ENCODE assay signal across 28 cellular contexts in genomic region chr14:65000868-65001600, GRCh38. TPM values are rescaled to one million over a fixed set of nuclear protein-coding genes. Genes with fewer than 3 reads are reported as not detected.
DNase-seq lines count a peak whose midpoint lies in the region; TF ChIP-seq lines count a peak whose summit lies in the region.
"Had no signal": no experiment of that assay in that cellular context is flagged by ENCODE, and none has a peak within 500 bp of the region (broad histone marks: within the 10 kb centered on the region; RNA-seq: fewer than 3 reads in every experiment).

No MANE protein-coding gene starts in this region.

- BruUV-seq in PC-9 (replicated peaks; lab: Mats Ljungman, UMichigan) = no TSS peak

- H3K9me2 ChIP-seq in GM23248 (ENCODE audit: insufficient read depth) (no peaks in the 10 kb centered on the region), PC-9 (ENCODE audit: insufficient read depth) (no peaks in the 10 kb centered on the region)

- peak overlapping the region; percentile 73 for H3K27ac Mint-ChIP-seq in osteocyte (ENCODE audit: unreplicated experiment)
- H3K27ac Mint-ChIP-seq: activated naive CD8-positive, alpha-beta T cell treated with anti-CD3 and anti-CD28 coated beads, Interleukin-2, amount 50 U/mL, for 24 hours; CD4-positive, alpha-beta T cell; progenitor cell of endocrine pancreas; T-cell had no signal

- H4K20me1 ChIP-seq in GM23248 (ENCODE audit: insufficient read depth) = no peaks in the 10 kb centered on the region
- H4K20me1 ChIP-seq in PC-9 (ENCODE audit: insufficient read depth) = no peaks in the 10 kb centered on the region

- H2AFZ ChIP-seq in GM23248 (no peak overlapping the region), PC-9 (no peak overlapping the region)

- WGBS in GM23248 (ENCODE audit: low coverage in 1 of 2, low lambda C conversion rate in 2 of 2, missing lambda C conversion rate in 2 of 2), 2 experiments = 83 to 85% methylated on average over 7 of the region's 7 CpGs

- CTCF ChIA-PET in PC-9 (lab: Charles Lee) = interaction anchor here (0.5 to 3.8 kb wide), 4 partner anchors 12 to 590 kb away, joined by 3 to 29 read pairs (median 5); no protein-coding TSS in a partner anchor

- peaks cover 58% of the 10 kb centered on the region for H3K4me1 ChIP-seq in GM23248 (ENCODE audit: insufficient read depth)
- peaks cover 60% of the 10 kb centered on the region for H3K4me1 ChIP-seq in PC-9 (replicated peaks; ENCODE audit: insufficient read depth)
- H3K4me1 ChIP-seq: transverse colon had no signal

- peaks cover 7% of the 10 kb centered on the region for H3K36me3 Mint-ChIP-seq in osteocyte (ENCODE audit: unreplicated experiment)

- intact Hi-C loops in PC-9 (cut with micrococcal nuclease; ENCODE audit: unreplicated experiment) = no loop called here

- H3K79me2 ChIP-seq in GM23248 (ENCODE audit: insufficient read depth) (peaks cover 59% of the 10 kb centered on the region), PC-9 (ENCODE audit: low read depth) (peaks cover 46% of the 10 kb centered on the region)

- H3K27ac ChIP-seq in GM23248 = peak overlapping the region; percentile 26; the same call in 1 of the 2 replicates
- H3K27ac ChIP-seq in PC-9 = peak overlapping the region; percentile 6; the same call in 1 of the 2 replicates
- H3K27ac ChIP-seq: transverse colon had no signal

- H3K27me3 ChIP-seq in GM23248 (replicated peaks; ENCODE audit: insufficient read depth) (no peaks in the 10 kb centered on the region), PC-9 (ENCODE audit: insufficient read depth, low read depth) (no peaks in the 10 kb centered on the region)
- H3K27me3 ChIP-seq: heart right ventricle, sigmoid colon, transverse colon had no signal

- H3K27me3 Mint-ChIP-seq in osteocyte (ENCODE audit: unreplicated experiment) = no peaks in the 10 kb centered on the region
- H3K27me3 Mint-ChIP-seq: activated naive CD8-positive, alpha-beta T cell treated with anti-CD3 and anti-CD28 coated beads, Interleukin-2, amount 50 U/mL, for 24 hours; CD4-positive, alpha-beta T cell; progenitor cell of endocrine pancreas; T-cell had no signal

- peak overlapping the region; percentile 20 for H3K4me2 ChIP-seq in GM23248 (ENCODE audit: unreplicated experiment)
- no peak overlapping the region for H3K4me2 ChIP-seq in PC-9

- H3K4me3 ChIP-seq in GM23248 = no peak overlapping the region
- H3K4me3 ChIP-seq in PC-9 = no peak overlapping the region
- H3K4me3 ChIP-seq: heart right ventricle, sigmoid colon, transverse colon had no signal

- no peak overlapping the region for H3K4me3 Mint-ChIP-seq in osteocyte (ENCODE audit: unreplicated experiment)
- H3K4me3 Mint-ChIP-seq: activated naive CD8-positive, alpha-beta T cell treated with anti-CD3 and anti-CD28 coated beads, Interleukin-2, amount 50 U/mL, for 24 hours; CD4-positive, alpha-beta T cell; T-cell had no signal

- H3F3A ChIP-seq in GM23248 (ENCODE audit: insufficient read depth) (peaks cover 28% of the 10 kb centered on the region), PC-9 (ENCODE audit: insufficient read depth, low read depth) (peaks cover 33% of the 10 kb centered on the region)

- in situ Hi-C loops in GM23248 (cut with MboI) = no loop called here

- peaks cover 34% of the 10 kb centered on the region for H3K4me1 Mint-ChIP-seq in osteocyte (ENCODE audit: unreplicated experiment)

- H3K9me3 ChIP-seq in GM23248 (ENCODE audit: low read depth) (no peaks in the 10 kb centered on the region), PC-9 (ENCODE audit: insufficient read depth, low read depth) (no peaks in the 10 kb centered on the region)
- H3K9me3 ChIP-seq: heart right ventricle, sigmoid colon, transverse colon had no signal

- no peaks in the 10 kb centered on the region; the same call in 1 of the 2 replicates for H3K36me3 ChIP-seq in GM23248 (ENCODE audit: low read depth)
- H3K36me3 ChIP-seq in PC-9 (ENCODE audit: low read depth) = no peaks in the 10 kb centered on the region
- H3K36me3 ChIP-seq: sigmoid colon, transverse colon had no signal

- DNase-seq in GM23248 (peak; percentile 38), PC-9 (no peak), dedifferentiated amniotic fluid mesenchymal stem cell (ENCODE audit: extremely low spot score) (peak; percentile 64), osteocyte (ENCODE audit: extremely low spot score, unreplicated experiment) (no peak), germinal center (ENCODE audit: low spot score) (no peak), SHP77 treated with DMSO at 0.1 percent for 48 hours (lab: John Stamatoyannopoulos, UW) (no peak), NCI-H510A treated with DMSO at 0.1 percent for 48 hours (lab: John Stamatoyannopoulos, UW) (no peak), SIG-M5 (lab: John Stamatoyannopoulos, UW) (no peak)
- DNase-seq: activated CD4-positive, alpha-beta T cell treated with anti-CD3 and anti-CD28 coated beads, Interleukin-2, amount 50 U/mL, for 48 hours; activated gamma-delta T cell; activated naive CD8-positive, alpha-beta T cell treated with anti-CD3 and anti-CD28 coated beads, Interleukin-2, amount 50 U/mL, for 24 hours; activated T-cell treated with anti-CD3 and anti-CD28 coated beads for 4 hours; CD4-positive, alpha-beta T cell; DMS 273 treated with DMSO at 0.1 percent for 48 hours; heart right ventricle; NCI-H2081 treated with DMSO at 0.1 percent for 48 hours; NCI-H82; sigmoid colon; stimulated activated CD8-positive, alpha-beta memory T cell treated with anti-CD3 and anti-CD28 coated beads, Interleukin-4, amount 100 ng/mL, for 48 hours; T-cell; transverse colon had no signal

- H3K9me3 Mint-ChIP-seq in osteocyte (ENCODE audit: unreplicated experiment) = no peaks in the 10 kb centered on the region
- H3K9me3 Mint-ChIP-seq: activated naive CD8-positive, alpha-beta T cell treated with anti-CD3 and anti-CD28 coated beads, Interleukin-2, amount 50 U/mL, for 24 hours; CD4-positive, alpha-beta T cell; T-cell had no signal

- TF ChIP-seq CTCF in PC-9 (conservative IDR thresholded peaks at IDR 0.05) (no peak), osteocyte (IDR thresholded peaks at IDR 0.05) (no peak)

- H3K9ac ChIP-seq in GM23248 = no peak overlapping the region

- POLR2A ChIA-PET in PC-9 (lab: Charles Lee; ENCODE audit: unreplicated experiment) = interaction anchor here (0.6 to 0.7 kb wide), 7 partner anchors 13 to 1117 kb away, joined by 3 to 11 read pairs (median 3); partner anchors contain the start of gene FNTB

RNA-seq across cellular contexts. Expression of gene FNTB, which starts 14.3 kb away (rescaled TPM):
- 12.1 and 15.5 TPM in 2 replicates for total RNA-seq in GM23248 (2014; rRNA removed; shearing (Covaris generic))
- polyA plus RNA-seq in GM23248 (2016; fragmentation: Nextera tagmentation; extraction: Ambion mirVana) = 19.5 and 23.7 TPM in 2 replicates
- 23.5 and 35.3 TPM in 2 replicates for total RNA-seq in PC-9 (2021)
- 18.6 and 23.2 TPM in 2 replicates for total RNA-seq in osteocyte

RNA-seq across cellular contexts. Expression of gene RAB15, which starts 28.9 kb away (rescaled TPM):
- 3.5 and 4.3 TPM in 2 replicates for total RNA-seq in GM23248 (2014; rRNA removed; shearing (Covaris generic))
- polyA plus RNA-seq in GM23248 (2016; fragmentation: Nextera tagmentation; extraction: Ambion mirVana) = 2.0 and 2.8 TPM in 2 replicates
- 52.9 and 74.9 TPM in 2 replicates for total RNA-seq in PC-9 (2021)
- total RNA-seq in osteocyte = 27.5 and 27.6 TPM in 2 replicates
- total RNA-seq: bronchial epithelial cell had no signal

RNA-seq across cellular contexts. Expression of gene GPX2, which starts 58.5 kb away (rescaled TPM):
- total RNA-seq in GM23248 (2014; rRNA removed; shearing (Covaris generic)) = not detected in 2 replicates
- not detected in 2 replicates for polyA plus RNA-seq in GM23248 (2016; fragmentation: Nextera tagmentation; extraction: Ambion mirVana)
- total RNA-seq in PC-9 (2021) (196 and 323 TPM in 2 replicates), osteocyte (not detected in 2 replicates)
- total RNA-seq: CD4-positive, alpha-beta T cell; dermis microvascular lymphatic vessel endothelial cell; endothelial cell of umbilical vein; G401; heart right ventricle; M059J had no signal
- polyA plus RNA-seq: endothelial cell of umbilical vein, heart right ventricle, neural cell had no signal

Comparison
In these comparisons a context has a peak if more than half of its experiments do, and no peak if none do; other contexts are left out.
1. DNase-seq: peak in GM23248 (single experiment) and dedifferentiated amniotic fluid mesenchymal stem cell (single experiment); none in PC-9 (0 of 2), osteocyte (single experiment), germinal center (single experiment), SHP77 treated with DMSO at 0.1 percent for 48 hours (single experiment), NCI-H510A treated with DMSO at 0.1 percent for 48 hours (single experiment) and SIG-M5 (single experiment).
2. RNA of gene GPX2, which starts 58.5 kb away (total RNA-seq): 196 to 323 TPM in PC-9; not detected in GM23248 and not detected in osteocyte; every median in the first group is over 100 times any median in the second.